ENCODE assay signal across 1 cellular context in the genomic region with DNA sequence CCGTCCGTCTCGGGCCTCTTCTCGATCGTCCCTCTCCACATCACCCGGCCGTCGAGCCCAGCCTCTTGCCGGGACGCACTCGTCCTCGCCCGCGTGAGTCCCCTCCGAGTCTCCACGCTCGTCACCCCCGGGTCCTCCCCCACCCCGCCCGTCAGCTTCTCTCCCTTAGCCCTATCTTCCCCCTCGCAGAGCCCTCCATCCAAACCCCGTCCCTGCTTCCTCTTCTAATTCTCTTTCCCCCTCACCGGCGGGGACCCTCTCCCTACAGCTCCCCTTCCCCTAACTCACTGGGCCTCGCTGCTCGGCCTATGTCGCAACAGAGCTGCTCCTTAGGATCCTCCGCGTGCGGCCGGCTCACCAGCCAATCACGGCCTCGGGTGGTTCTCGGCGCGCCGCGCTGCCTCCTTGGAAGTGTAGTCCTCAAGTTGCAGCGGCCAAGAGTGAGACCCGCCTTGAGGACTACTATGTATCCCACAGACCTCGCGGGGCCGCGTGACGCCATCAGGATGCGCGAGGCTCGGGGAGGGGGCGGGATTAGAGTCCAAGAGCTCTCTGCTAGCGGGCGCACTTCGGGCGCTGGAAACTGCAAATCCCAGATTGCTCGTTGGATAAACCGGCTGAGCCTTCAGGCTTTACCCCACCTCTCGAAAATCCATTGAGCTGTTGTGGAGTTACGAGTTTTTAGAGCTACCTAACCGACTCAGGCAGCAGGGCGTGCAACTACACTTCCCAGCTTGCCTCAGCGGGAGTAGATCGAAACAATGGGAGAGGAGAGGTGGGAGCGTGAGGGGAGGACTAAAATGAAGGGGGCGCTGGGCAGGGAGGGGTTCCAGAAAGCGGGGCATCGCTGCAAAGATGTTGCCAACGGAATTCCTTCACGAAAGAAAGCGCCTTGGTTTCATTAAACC.
TF ChIP-seq lines count a peak whose summit lies in the region.

A gene (minus strand): TSS at position 331 of the 908 bp plus-strand sequence. CDS start 747 bp downstream, outside the sequence.

TF ChIP-seq in HepG2, 621 proteins besides CTCF, POLR2A, EP300 and RAD21 (continued from another document and continues in another):
- TF ChIP-seq, protein P1, sequence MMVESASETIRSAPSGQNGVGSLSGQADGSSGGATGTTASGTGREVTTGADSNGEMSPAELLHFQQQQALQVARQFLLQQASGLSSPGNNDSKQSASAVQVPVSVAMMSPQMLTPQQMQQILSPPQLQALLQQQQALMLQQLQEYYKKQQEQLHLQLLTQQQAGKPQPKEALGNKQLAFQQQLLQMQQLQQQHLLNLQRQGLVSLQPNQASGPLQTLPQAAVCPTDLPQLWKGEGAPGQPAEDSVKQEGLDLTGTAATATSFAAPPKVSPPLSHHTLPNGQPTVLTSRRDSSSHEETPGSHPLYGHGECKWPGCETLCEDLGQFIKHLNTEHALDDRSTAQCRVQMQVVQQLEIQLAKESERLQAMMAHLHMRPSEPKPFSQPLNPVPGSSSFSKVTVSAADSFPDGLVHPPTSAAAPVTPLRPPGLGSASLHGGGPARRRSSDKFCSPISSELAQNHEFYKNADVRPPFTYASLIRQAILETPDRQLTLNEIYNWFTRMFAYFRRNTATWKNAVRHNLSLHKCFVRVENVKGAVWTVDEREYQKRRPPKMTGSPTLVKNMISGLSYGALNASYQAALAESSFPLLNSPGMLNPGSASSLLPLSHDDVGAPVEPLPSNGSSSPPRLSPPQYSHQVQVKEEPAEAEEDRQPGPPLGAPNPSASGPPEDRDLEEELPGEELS (CRISPR knock-in tag; IDR thresholded peaks at IDR 0.05), result 0 out of 2 replicates have a peak, but pooled peaks have one; percentile 29
- TF ChIP-seq IKZF4 (CRISPR knock-in tag; IDR thresholded peaks at IDR 0.05; ENCODE audit: borderline replicate concordance, low read depth, not compliant biosample characterization) (peak; percentile 45), PITX1 (CRISPR knock-in tag; IDR thresholded peaks at IDR 0.05) (peak; percentile 95), TBL1XR1 (IDR thresholded peaks at IDR 0.05; ENCODE audit: borderline replicate concordance, low read length, partially characterized antibody) (peak; percentile 38), NCOA2 (CRISPR knock-in tag; IDR thresholded peaks at IDR 0.05) (0 out of 2 replicates have a peak, but pooled peaks have one; percentile 13), ZNF891 (CRISPR knock-in tag; IDR thresholded peaks at IDR 0.05) (peak; percentile 5; the same call in 1 of the 2 replicates), PPARG (CRISPR knock-in tag; conservative IDR thresholded peaks at IDR 0.05) (no peak), ZNF790 (CRISPR knock-in tag; IDR thresholded peaks at IDR 0.05; ENCODE audit: borderline replicate concordance) (0 out of 2 replicates have a peak, but pooled peaks have one; percentile 56), MEF2D (CRISPR knock-in tag; IDR thresholded peaks at IDR 0.05) (peak; percentile 54; the same call in 1 of the 2 replicates), NR2F1 (CRISPR knock-in tag; IDR thresholded peaks at IDR 0.05) (no peak), GABPB1 (CRISPR knock-in tag; IDR thresholded peaks at IDR 0.05) (peak; percentile 90), HOXA7 (CRISPR knock-in tag; IDR thresholded peaks at IDR 0.05) (no peak), GATA4 (IDR thresholded peaks at IDR 0.05; ENCODE audit: borderline replicate concordance, low read depth) (no peak; the same call in 1 of the 2 replicates), NPAS2 (CRISPR knock-in tag; IDR thresholded peaks at IDR 0.05; ENCODE audit: borderline replicate concordance) (no peak), MBNL3 (CRISPR knock-in tag; conservative IDR thresholded peaks at IDR 0.05) (no peak), MAZ (IDR thresholded peaks at IDR 0.05; ENCODE audit: borderline replicate concordance, low read depth, low read length) (peak; percentile 97), MAZ (CRISPR knock-in tag; IDR thresholded peaks at IDR 0.05; ENCODE audit: low read depth) (peak; percentile 63; the same call in 1 of the 2 replicates), ELF3 (CRISPR knock-in tag; IDR thresholded peaks at IDR 0.05) (peak; percentile 32; the same call in 1 of the 2 replicates), ZSCAN31 (CRISPR knock-in tag; IDR thresholded peaks at IDR 0.05; ENCODE audit: low read depth) (peak; percentile 51; the same call in 1 of the 2 replicates), SALL2 (CRISPR knock-in tag; IDR thresholded peaks at IDR 0.05) (peak; percentile 85), NONO (IDR thresholded peaks at IDR 0.05) (no peak), NONO (CRISPR knock-in tag; conservative IDR thresholded peaks at IDR 0.05) (peak; percentile 67; the same call in 1 of the 2 replicates), TARDBP (CRISPR knock-in tag; IDR thresholded peaks at IDR 0.05) (peak; percentile 83), ZNF234 (CRISPR knock-in tag; conservative IDR thresholded peaks at IDR 0.05) (no peak), ZSCAN12 (CRISPR knock-in tag; IDR thresholded peaks at IDR 0.05) (no peak), ZNF331 (CRISPR knock-in tag; IDR thresholded peaks at IDR 0.05) (peak; percentile 63; the same call in 1 of the 2 replicates), DR1 (CRISPR knock-in tag; IDR thresholded peaks at IDR 0.05) (peak; percentile 55; the same call in 1 of the 2 replicates), ELF1 (CRISPR knock-in tag; IDR thresholded peaks at IDR 0.05) (peak; percentile 70), HMG20A (CRISPR knock-in tag; IDR thresholded peaks at IDR 0.05; ENCODE audit: borderline replicate concordance) (0 out of 2 replicates have a peak, but pooled peaks have one; percentile 16), SOX5 (CRISPR knock-in tag; IDR thresholded peaks at IDR 0.05; ENCODE audit: borderline replicate concordance) (peak; percentile 50; the same call in 1 of the 2 replicates), RBAK (CRISPR knock-in tag; IDR thresholded peaks at IDR 0.05) (peak; percentile 41; the same call in 1 of the 2 replicates)
- TF ChIP-seq, protein P2, sequence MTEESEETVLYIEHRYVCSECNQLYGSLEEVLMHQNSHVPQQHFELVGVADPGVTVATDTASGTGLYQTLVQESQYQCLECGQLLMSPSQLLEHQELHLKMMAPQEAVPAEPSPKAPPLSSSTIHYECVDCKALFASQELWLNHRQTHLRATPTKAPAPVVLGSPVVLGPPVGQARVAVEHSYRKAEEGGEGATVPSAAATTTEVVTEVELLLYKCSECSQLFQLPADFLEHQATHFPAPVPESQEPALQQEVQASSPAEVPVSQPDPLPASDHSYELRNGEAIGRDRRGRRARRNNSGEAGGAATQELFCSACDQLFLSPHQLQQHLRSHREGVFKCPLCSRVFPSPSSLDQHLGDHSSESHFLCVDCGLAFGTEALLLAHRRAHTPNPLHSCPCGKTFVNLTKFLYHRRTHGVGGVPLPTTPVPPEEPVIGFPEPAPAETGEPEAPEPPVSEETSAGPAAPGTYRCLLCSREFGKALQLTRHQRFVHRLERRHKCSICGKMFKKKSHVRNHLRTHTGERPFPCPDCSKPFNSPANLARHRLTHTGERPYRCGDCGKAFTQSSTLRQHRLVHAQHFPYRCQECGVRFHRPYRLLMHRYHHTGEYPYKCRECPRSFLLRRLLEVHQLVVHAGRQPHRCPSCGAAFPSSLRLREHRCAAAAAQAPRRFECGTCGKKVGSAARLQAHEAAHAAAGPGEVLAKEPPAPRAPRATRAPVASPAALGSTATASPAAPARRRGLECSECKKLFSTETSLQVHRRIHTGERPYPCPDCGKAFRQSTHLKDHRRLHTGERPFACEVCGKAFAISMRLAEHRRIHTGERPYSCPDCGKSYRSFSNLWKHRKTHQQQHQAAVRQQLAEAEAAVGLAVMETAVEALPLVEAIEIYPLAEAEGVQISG (CRISPR knock-in tag; IDR thresholded peaks at IDR 0.05), result peak; percentile 97
- TF ChIP-seq, protein P3, sequence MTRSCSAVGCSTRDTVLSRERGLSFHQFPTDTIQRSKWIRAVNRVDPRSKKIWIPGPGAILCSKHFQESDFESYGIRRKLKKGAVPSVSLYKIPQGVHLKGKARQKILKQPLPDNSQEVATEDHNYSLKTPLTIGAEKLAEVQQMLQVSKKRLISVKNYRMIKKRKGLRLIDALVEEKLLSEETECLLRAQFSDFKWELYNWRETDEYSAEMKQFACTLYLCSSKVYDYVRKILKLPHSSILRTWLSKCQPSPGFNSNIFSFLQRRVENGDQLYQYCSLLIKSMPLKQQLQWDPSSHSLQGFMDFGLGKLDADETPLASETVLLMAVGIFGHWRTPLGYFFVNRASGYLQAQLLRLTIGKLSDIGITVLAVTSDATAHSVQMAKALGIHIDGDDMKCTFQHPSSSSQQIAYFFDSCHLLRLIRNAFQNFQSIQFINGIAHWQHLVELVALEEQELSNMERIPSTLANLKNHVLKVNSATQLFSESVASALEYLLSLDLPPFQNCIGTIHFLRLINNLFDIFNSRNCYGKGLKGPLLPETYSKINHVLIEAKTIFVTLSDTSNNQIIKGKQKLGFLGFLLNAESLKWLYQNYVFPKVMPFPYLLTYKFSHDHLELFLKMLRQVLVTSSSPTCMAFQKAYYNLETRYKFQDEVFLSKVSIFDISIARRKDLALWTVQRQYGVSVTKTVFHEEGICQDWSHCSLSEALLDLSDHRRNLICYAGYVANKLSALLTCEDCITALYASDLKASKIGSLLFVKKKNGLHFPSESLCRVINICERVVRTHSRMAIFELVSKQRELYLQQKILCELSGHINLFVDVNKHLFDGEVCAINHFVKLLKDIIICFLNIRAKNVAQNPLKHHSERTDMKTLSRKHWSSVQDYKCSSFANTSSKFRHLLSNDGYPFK (CRISPR knock-in tag; IDR thresholded peaks at IDR 0.05; ENCODE audit: borderline replicate concordance), result peak; percentile 76; the same call in 1 of the 2 replicates
- TF ChIP-seq, protein P4, sequence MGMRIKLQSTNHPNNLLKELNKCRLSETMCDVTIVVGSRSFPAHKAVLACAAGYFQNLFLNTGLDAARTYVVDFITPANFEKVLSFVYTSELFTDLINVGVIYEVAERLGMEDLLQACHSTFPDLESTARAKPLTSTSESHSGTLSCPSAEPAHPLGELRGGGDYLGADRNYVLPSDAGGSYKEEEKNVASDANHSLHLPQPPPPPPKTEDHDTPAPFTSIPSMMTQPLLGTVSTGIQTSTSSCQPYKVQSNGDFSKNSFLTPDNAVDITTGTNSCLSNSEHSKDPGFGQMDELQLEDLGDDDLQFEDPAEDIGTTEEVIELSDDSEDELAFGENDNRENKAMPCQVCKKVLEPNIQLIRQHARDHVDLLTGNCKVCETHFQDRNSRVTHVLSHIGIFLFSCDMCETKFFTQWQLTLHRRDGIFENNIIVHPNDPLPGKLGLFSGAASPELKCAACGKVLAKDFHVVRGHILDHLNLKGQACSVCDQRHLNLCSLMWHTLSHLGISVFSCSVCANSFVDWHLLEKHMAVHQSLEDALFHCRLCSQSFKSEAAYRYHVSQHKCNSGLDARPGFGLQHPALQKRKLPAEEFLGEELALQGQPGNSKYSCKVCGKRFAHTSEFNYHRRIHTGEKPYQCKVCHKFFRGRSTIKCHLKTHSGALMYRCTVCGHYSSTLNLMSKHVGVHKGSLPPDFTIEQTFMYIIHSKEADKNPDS (CRISPR knock-in tag; IDR thresholded peaks at IDR 0.05), result peak; percentile 53; the same call in 1 of the 2 replicates
- TF ChIP-seq, protein P5, sequence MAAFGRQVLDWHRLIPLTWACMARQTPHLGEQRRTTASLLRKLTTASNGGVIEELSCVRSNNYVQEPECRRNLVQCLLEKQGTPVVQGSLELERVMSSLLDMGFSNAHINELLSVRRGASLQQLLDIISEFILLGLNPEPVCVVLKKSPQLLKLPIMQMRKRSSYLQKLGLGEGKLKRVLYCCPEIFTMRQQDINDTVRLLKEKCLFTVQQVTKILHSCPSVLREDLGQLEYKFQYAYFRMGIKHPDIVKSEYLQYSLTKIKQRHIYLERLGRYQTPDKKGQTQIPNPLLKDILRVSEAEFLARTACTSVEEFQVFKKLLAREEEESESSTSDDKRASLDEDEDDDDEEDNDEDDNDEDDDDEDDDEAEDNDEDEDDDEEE (CRISPR knock-in tag; IDR thresholded peaks at IDR 0.05), result peak; percentile 67; the same call in 1 of the 2 replicates
- TF ChIP-seq, protein P6, sequence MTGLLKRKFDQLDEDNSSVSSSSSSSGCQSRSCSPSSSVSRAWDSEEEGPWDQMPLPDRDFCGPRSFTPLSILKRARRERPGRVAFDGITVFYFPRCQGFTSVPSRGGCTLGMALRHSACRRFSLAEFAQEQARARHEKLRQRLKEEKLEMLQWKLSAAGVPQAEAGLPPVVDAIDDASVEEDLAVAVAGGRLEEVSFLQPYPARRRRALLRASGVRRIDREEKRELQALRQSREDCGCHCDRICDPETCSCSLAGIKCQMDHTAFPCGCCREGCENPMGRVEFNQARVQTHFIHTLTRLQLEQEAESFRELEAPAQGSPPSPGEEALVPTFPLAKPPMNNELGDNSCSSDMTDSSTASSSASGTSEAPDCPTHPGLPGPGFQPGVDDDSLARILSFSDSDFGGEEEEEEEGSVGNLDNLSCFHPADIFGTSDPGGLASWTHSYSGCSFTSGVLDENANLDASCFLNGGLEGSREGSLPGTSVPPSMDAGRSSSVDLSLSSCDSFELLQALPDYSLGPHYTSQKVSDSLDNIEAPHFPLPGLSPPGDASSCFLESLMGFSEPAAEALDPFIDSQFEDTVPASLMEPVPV (CRISPR knock-in tag; IDR thresholded peaks at IDR 0.05), result peak; percentile 69; the same call in 1 of the 2 replicates
- TF ChIP-seq, protein P7, sequence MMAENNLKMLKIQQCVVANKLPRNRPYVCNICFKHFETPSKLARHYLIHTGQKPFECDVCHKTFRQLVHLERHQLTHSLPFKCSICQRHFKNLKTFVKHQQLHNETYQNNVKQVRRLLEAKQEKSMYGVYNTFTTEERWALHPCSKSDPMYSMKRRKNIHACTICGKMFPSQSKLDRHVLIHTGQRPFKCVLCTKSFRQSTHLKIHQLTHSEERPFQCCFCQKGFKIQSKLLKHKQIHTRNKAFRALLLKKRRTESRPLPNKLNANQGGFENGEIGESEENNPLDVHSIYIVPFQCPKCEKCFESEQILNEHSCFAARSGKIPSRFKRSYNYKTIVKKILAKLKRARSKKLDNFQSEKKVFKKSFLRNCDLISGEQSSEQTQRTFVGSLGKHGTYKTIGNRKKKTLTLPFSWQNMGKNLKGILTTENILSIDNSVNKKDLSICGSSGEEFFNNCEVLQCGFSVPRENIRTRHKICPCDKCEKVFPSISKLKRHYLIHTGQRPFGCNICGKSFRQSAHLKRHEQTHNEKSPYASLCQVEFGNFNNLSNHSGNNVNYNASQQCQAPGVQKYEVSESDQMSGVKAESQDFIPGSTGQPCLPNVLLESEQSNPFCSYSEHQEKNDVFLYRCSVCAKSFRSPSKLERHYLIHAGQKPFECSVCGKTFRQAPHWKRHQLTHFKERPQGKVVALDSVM (CRISPR knock-in tag; IDR thresholded peaks at IDR 0.05), result peak; percentile 51; the same call in 1 of the 2 replicates
- TF ChIP-seq, protein P8, sequence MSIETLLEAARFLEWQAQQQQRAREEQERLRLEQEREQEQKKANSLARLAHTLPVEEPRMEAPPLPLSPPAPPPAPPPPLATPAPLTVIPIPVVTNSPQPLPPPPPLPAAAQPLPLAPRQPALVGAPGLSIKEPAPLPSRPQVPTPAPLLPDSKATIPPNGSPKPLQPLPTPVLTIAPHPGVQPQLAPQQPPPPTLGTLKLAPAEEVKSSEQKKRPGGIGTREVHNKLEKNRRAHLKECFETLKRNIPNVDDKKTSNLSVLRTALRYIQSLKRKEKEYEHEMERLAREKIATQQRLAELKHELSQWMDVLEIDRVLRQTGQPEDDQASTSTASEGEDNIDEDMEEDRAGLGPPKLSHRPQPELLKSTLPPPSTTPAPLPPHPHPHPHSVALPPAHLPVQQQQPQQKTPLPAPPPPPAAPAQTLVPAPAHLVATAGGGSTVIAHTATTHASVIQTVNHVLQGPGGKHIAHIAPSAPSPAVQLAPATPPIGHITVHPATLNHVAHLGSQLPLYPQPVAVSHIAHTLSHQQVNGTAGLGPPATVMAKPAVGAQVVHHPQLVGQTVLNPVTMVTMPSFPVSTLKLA (IDR thresholded peaks at IDR 0.05), result peak; percentile 64
